ENCODE assay signal across 8 cellular contexts in the genomic region with DNA sequence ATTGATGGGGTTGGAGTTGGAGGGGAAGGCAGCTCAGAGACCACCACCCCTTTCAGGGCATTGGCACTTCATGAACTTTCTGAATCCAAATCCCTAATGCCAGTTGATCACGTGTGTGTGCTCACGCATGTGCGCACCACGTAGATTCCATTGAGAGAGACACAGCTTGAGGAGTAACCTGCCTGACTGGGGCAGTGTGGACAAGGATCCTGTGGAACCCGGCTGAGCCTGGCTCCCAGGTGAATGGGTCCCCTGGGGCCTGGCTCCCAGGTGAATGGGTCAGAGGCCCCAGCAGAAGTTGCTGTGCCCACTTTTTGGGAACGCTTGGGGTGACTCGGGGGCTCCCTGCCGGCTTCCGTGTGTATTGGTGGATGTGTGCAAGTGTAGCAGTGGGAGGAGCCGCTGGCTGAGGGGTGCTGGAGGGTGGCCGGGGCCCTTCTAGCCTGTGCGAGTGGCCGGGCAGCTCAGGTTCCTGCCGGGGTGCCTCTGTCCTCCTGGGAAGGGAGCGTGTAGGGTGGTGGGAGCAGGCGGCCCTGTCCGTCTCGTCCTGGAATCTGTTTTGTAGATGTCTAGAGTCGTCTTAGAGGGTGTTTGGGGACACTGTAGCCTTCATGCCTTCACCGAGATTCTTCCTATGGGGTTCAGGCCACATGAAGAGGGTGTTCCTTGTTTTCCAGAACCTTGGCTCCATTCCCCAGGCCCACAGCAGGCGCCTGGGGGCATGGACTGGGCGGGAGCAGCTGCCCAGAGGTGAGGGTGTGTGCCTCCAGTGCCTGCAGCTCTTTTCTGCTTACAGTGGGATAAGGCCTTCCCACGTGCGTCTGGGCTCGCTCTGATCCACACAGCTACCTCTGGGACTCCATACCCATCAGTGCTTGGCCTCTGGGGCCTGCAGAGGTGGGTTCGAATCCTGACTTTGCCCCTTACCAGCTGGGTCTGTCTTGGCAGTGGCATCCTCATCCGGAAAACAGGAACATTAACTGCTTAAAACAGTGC. TPM values are rescaled to one million over a fixed set of nuclear protein-coding genes. Genes with fewer than 3 reads are reported as not detected.
DNase-seq lines count a peak whose midpoint lies in the region; ATAC-seq and TF ChIP-seq lines count a peak whose summit lies in the region.

No MANE protein-coding gene starts in this region.

- intact Hi-C loops in OCI-LY7 (cut with micrococcal nuclease; ENCODE audit: unreplicated experiment), result loop anchor here (5.0 to 10.0 kb wide), 2 partner anchors 288 to 1770 kb away; a partner anchor contains a TSS

- peaks cover 78% of the 10 kb centered on the region for H3K4me1 ChIP-seq in CD8-positive, alpha-beta memory T cell (ENCODE audit: insufficient read depth, low read length)
- H3K4me1 ChIP-seq in OCI-LY7 (ENCODE audit: insufficient read depth, low read length, poor library complexity, severe bottlenecking) (peaks cover 82% of the 10 kb centered on the region), osteoblast (ENCODE audit: insufficient read depth, low read length) (no peaks in the 10 kb centered on the region)

- H3K27ac Mint-ChIP-seq in CD8-positive, alpha-beta memory T cell, result peak overlapping the region; percentile 90 to 100 (median 98)

- H3K79me2 ChIP-seq in OCI-LY7 (ENCODE audit: insufficient read depth, low read depth, low read length) (peaks cover 71% of the 10 kb centered on the region), osteoblast (ENCODE audit: insufficient read depth, low read length) (no peaks in the 10 kb centered on the region)

- peaks cover 12 to 72% (median 15%) of the 10 kb centered on the region in 3 donors for H3K36me3 Mint-ChIP-seq in CD8-positive, alpha-beta memory T cell

- H3K9me2 ChIP-seq in OCI-LY7 (ENCODE audit: insufficient read depth, low read length), result no peaks in the 10 kb centered on the region

- no peaks in the 10 kb centered on the region for H3K27me3 ChIP-seq in CD8-positive, alpha-beta memory T cell (ENCODE audit: insufficient read depth, low read length, poor library complexity, severe bottlenecking)
- no peaks in the 10 kb centered on the region for H3K27me3 ChIP-seq in osteoblast (ENCODE audit: insufficient read depth, low read length)

- H3K4me1 Mint-ChIP-seq in CD8-positive, alpha-beta memory T cell, result peaks cover 71 to 83% (median 71%) of the 10 kb centered on the region in 3 donors

- H4K20me1 ChIP-seq in OCI-LY7 (ENCODE audit: insufficient read depth, low read length) (peaks cover 22% of the 10 kb centered on the region), osteoblast (ENCODE audit: insufficient read depth, low read length) (peaks cover 3% of the 10 kb centered on the region)

- no peak overlapping the region for H3K27ac ChIP-seq in CD8-positive, alpha-beta memory T cell (ENCODE audit: low read depth, low read length)
- peak overlapping the region; percentile 97 for H3K27ac ChIP-seq in OCI-LY7 (ENCODE audit: low read depth, low read length, poor library complexity, severe bottlenecking)
- no peak overlapping the region for H3K27ac ChIP-seq in osteoblast (ENCODE audit: low read depth, low read length)

- POLR2A ChIA-PET in CD8-positive, alpha-beta memory T cell (lab: Charles Lee), result interaction anchor here (2.0 kb wide), 1 partner anchor 41 kb away, joined by 7 read pairs; no protein-coding TSS in a partner anchor
- POLR2A ChIA-PET in OCI-LY7 (lab: Charles Lee), result no interaction called here

- H3K36me3 ChIP-seq in CD8-positive, alpha-beta memory T cell (ENCODE audit: insufficient read depth, low read length), result peaks cover 45% of the 10 kb centered on the region
- peaks cover 69% of the 10 kb centered on the region for H3K36me3 ChIP-seq in OCI-LY7 (ENCODE audit: insufficient read depth, low read length)
- H3K36me3 ChIP-seq in osteoblast (ENCODE audit: insufficient read depth, low read length), result no peaks in the 10 kb centered on the region

- CTCF ChIA-PET in CD8-positive, alpha-beta memory T cell (lab: Charles Lee), result interaction anchor here (1.8 kb wide), 1 partner anchor 41 kb away, joined by 8 read pairs; no protein-coding TSS in a partner anchor
- CTCF ChIA-PET in OCI-LY7 (lab: Charles Lee; ENCODE audit: unreplicated experiment), result no interaction called here

- no TSS peak for BruUV-seq in OCI-LY7 (replicated peaks; lab: Mats Ljungman, UMichigan)

- H3K4me3 ChIP-seq in CD8-positive, alpha-beta memory T cell (ENCODE audit: low read length), result peak overlapping the region; percentile 96
- H3K4me3 ChIP-seq in OCI-LY7 (ENCODE audit: low read depth, low read length, poor library complexity, severe bottlenecking), result peak overlapping the region; percentile 99
- no peak overlapping the region for H3K4me3 ChIP-seq in osteoblast (ENCODE audit: insufficient read depth, low read length)

- peaks cover 0 to 16% of the 10 kb centered on the region in 2 donors for H3K27me3 Mint-ChIP-seq in CD8-positive, alpha-beta memory T cell

- peak overlapping the region; percentile 74 to 99 (median 91) for H3K4me3 Mint-ChIP-seq in CD8-positive, alpha-beta memory T cell

- ATAC-seq in HG02981 (IDR thresholded peaks at IDR 0.05; ENCODE audit: unreplicated experiment) (no peak), GM18505 (IDR thresholded peaks at IDR 0.05; ENCODE audit: unreplicated experiment) (no peak)

- H2AFZ ChIP-seq in OCI-LY7 (ENCODE audit: low read length) (no peak overlapping the region), osteoblast (ENCODE audit: low read length) (no peak overlapping the region)

- H3K4me2 ChIP-seq in OCI-LY7 (ENCODE audit: low read length) (peak overlapping the region; percentile 91), osteoblast (ENCODE audit: insufficient read depth, low read length) (no peak overlapping the region)

- H3K9me3 Mint-ChIP-seq in CD8-positive, alpha-beta memory T cell, result peaks cover 0 to 1% (median 0%) of the 10 kb centered on the region in 5 donors

- H3K9me3 ChIP-seq in CD8-positive, alpha-beta memory T cell (ENCODE audit: low read length), result no peaks in the 10 kb centered on the region
- no peaks in the 10 kb centered on the region for H3K9me3 ChIP-seq in OCI-LY7 (ENCODE audit: low read length)
- no peaks in the 10 kb centered on the region for H3K9me3 ChIP-seq in osteoblast (ENCODE audit: low read depth, low read length)

- TF ChIP-seq POLR2A in erythroblast (IDR thresholded peaks at IDR 0.05; ENCODE audit: low read length) (peak; percentile 14), GM18505 (IDR thresholded peaks at IDR 0.05; ENCODE audit: borderline replicate concordance, extremely low read depth, insufficient read depth, insufficient read length) (no peak)

- no peak; the same call in 1 of the 2 replicates for TF ChIP-seq CTCF in OCI-LY7 (conservative IDR thresholded peaks at IDR 0.05; ENCODE audit: low read length)
- TF ChIP-seq CTCF in osteoblast (IDR thresholded peaks at IDR 0.05; ENCODE audit: extremely low read depth, low read depth, low read length), result no peak

- DNase-seq in CD8-positive, alpha-beta memory T cell, result peak in 1 of 5 donors; percentile 35
- DNase-seq in OCI-LY7 (ENCODE audit: low spot score), result no peak
- no peak for DNase-seq in erythroblast (lab: John Stamatoyannopoulos, UW)
- DNase-seq in osteoblast (ENCODE audit: insufficient read length, low spot score, missing footprints), result peak; percentile 79
- no peak for DNase-seq in NCI-H510A treated with DMSO at 0.1 percent for 48 hours (lab: John Stamatoyannopoulos, UW)
- DNase-seq in germinal center (ENCODE audit: low spot score), result no peak

RNA-seq across cellular contexts. Expression of a gene that starts 3.2 kb away (rescaled TPM):
- 100 to 1,000 TPM; 101 to 107 TPM for total RNA-seq in CD8-positive, alpha-beta memory T cell
- 94.4 TPM for polyA plus RNA-seq in CD8-positive, alpha-beta memory T cell
- 136 and 174 TPM in 2 replicates for total RNA-seq in OCI-LY7 (2014; rRNA removed; shearing (Covaris generic))
- total RNA-seq in OCI-LY7 (2022) (119 and 128 TPM in 2 replicates), osteoblast (2.1 and 2.9 TPM in 2 replicates)

RNA-seq across cellular contexts. Expression of a gene that starts 43.3 kb away (rescaled TPM):
- total RNA-seq in CD8-positive, alpha-beta memory T cell, result 10 to 100 TPM; 50.2 to 52.8 TPM
- polyA plus RNA-seq in CD8-positive, alpha-beta memory T cell, result 40.7 TPM
- 50.5 and 55.0 TPM in 2 replicates for total RNA-seq in OCI-LY7 (2014; rRNA removed; shearing (Covaris generic))
- 57.4 and 58.2 TPM in 2 replicates for total RNA-seq in OCI-LY7 (2022)
- total RNA-seq in osteoblast, result 22.7 and 24.6 TPM in 2 replicates

Comparison
In these comparisons a context has a peak if more than half of its experiments do, and no peak if none do; other contexts are left out.
1. RNA of a gene that starts 3.2 kb away (total RNA-seq): 119 to 174 TPM in OCI-LY7 and 101 to 107 TPM in CD8-positive, alpha-beta memory T cell; 2.1 to 2.9 TPM in osteoblast; every median in the first group is over 10 times any median in the second.